In the genomic region with DNA sequence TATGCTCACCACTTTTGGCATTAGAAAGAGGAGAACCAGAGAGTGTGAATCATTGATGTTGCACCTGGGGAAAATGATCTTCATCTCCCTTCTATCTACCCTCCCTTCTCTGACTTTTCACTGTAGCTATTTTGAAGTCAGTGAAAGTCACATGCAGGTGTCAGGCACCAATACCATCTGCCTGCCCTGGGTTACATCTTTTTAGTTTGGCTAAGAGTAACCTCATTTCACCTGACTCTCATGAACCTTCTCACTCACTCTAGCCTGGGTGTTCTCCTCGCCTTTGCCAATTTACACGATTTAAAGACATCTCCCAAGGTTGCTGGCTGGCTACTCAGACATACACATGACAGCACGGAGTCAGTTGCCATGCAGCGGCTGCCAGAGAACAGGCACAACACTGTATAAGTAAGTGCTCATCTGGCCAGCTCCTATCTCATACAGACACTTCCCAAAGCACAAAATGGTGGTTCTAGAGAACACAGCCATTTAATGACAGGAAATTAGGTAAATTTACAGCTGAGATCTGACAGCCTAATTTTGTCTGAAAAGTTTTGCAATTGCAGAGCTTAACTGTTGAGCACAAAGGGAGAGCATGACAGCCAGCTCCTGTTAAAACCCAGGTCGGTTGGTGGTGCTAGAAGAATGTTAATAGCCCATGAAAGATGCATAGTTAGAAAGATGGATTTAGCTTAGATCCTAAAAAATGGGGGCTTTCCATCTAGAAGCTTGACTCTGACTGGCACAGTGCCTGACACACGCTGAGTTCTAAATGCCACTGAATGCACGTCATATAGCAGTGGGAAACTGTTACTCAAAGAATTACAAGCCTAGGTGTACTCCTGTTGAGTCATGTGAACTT, we compare ENCODE assay signal across 14 cellular contexts. TPM values are rescaled to one million over a fixed set of nuclear protein-coding genes. Genes with fewer than 3 reads are reported as not detected.
DNase-seq lines count a peak whose midpoint lies in the region; ATAC-seq and TF ChIP-seq lines count a peak whose summit lies in the region.
"Had no signal": no experiment of that assay in that cellular context is flagged by ENCODE, and none has a peak within 500 bp of the region (broad histone marks: within the 10 kb centered on the region; RNA-seq: fewer than 3 reads in every experiment).

No MANE protein-coding gene starts in this region.

- no peak overlapping the region for H3K4me3 ChIP-seq in uterus
- H3K4me3 ChIP-seq: esophagus muscularis mucosa had no signal

- no peak for TF ChIP-seq CTCF in neural crest cell (conservative IDR thresholded peaks at IDR 0.05)
- TF ChIP-seq CTCF in uterus (IDR thresholded peaks at IDR 0.05), result no peak

- H3K9me3 Mint-ChIP-seq in IgD-negative memory B cell, result no peaks in the 10 kb centered on the region
- no peaks in the 10 kb centered on the region for H3K9me3 Mint-ChIP-seq in activated naive CD4-positive, alpha-beta T cell treated with anti-CD3 and anti-CD28 coated beads, Interleukin-2, amount 50 U/mL, for 24 hours
- no peaks in the 10 kb centered on the region for H3K9me3 Mint-ChIP-seq in neural crest cell

- intact Hi-C loops in uterus (cut with DNase I; ENCODE audit: low total_unique reads), result no loop called here

- H3K9me3 ChIP-seq in uterus, result no peaks in the 10 kb centered on the region
- H3K9me3 ChIP-seq: esophagus muscularis mucosa had no signal

- no peaks in the 10 kb centered on the region for H3K4me1 ChIP-seq in uterus
- H3K4me1 ChIP-seq: esophagus muscularis mucosa had no signal

- peak; percentile 71 for DNase-seq in ELR (ENCODE audit: low read depth)
- no peak for DNase-seq in neural crest cell (ENCODE audit: low read depth, low spot score)
- DNase-seq in uterus, result no peak
- DNase-seq in SIG-M5 treated with dmso at 0.1 percent for 504 hours (lab: John Stamatoyannopoulos, UW; ENCODE audit: unreplicated experiment), result no peak
- DNase-seq in NCI-H774 (lab: John Stamatoyannopoulos, UW), result no peak
- DNase-seq: amniotic stem cell, KG1, left colon, NCI-H526 treated with DMSO at 0.1 percent for 48 hours had no signal

- no peaks in the 10 kb centered on the region for H3K27me3 Mint-ChIP-seq in IgD-negative memory B cell
- no peaks in the 10 kb centered on the region for H3K27me3 Mint-ChIP-seq in activated naive CD4-positive, alpha-beta T cell treated with anti-CD3 and anti-CD28 coated beads, Interleukin-2, amount 50 U/mL, for 24 hours
- H3K27me3 Mint-ChIP-seq in neural crest cell (ENCODE audit: low read depth), result no peaks in the 10 kb centered on the region

- H3K36me3 ChIP-seq in uterus, result no peaks in the 10 kb centered on the region
- H3K36me3 ChIP-seq: esophagus muscularis mucosa had no signal

- H3K4me1 Mint-ChIP-seq in IgD-negative memory B cell (peaks cover 1 to 5% (median 4%) of the 10 kb centered on the region in 3 donors), neural crest cell (peaks cover 6% of the 10 kb centered on the region)
- peaks cover 70% of the 10 kb centered on the region for H3K4me1 Mint-ChIP-seq in activated naive CD4-positive, alpha-beta T cell treated with anti-CD3 and anti-CD28 coated beads, Interleukin-2, amount 50 U/mL, for 24 hours

- H3K36me3 Mint-ChIP-seq in IgD-negative memory B cell (peaks cover 11% of the 10 kb centered on the region), neural crest cell (ENCODE audit: low read depth) (no peaks in the 10 kb centered on the region)
- peaks cover 48% of the 10 kb centered on the region for H3K36me3 Mint-ChIP-seq in activated naive CD4-positive, alpha-beta T cell treated with anti-CD3 and anti-CD28 coated beads, Interleukin-2, amount 50 U/mL, for 24 hours

- H3K4me3 Mint-ChIP-seq in IgD-negative memory B cell (no peak overlapping the region), neural crest cell (no peak overlapping the region)
- peak overlapping the region; percentile 51 for H3K4me3 Mint-ChIP-seq in activated naive CD4-positive, alpha-beta T cell treated with anti-CD3 and anti-CD28 coated beads, Interleukin-2, amount 50 U/mL, for 24 hours

- no peak overlapping the region for H3K27ac ChIP-seq in uterus
- H3K27ac ChIP-seq: esophagus muscularis mucosa had no signal

- H3K27ac Mint-ChIP-seq in IgD-negative memory B cell (peak overlapping the region; percentile 16 to 69 (median 26)), neural crest cell (ENCODE audit: unreplicated experiment) (peak overlapping the region; percentile 9)
- H3K27ac Mint-ChIP-seq in activated naive CD4-positive, alpha-beta T cell treated with anti-CD3 and anti-CD28 coated beads, Interleukin-2, amount 50 U/mL, for 24 hours, result peak overlapping the region; percentile 90

- TF ChIP-seq POLR2A in uterus (IDR thresholded peaks at IDR 0.05), result no peak

- no peaks in the 10 kb centered on the region for H3K27me3 ChIP-seq in uterus
- H3K27me3 ChIP-seq: esophagus muscularis mucosa had no signal

- no peak for ATAC-seq in HG03280 (IDR thresholded peaks at IDR 0.05; ENCODE audit: unreplicated experiment)
- ATAC-seq: left colon, sciatic nerve had no signal

RNA-seq across cellular contexts. Expression of a gene that starts 32.5 kb away (rescaled TPM):
- 835 TPM for polyA plus RNA-seq in IgD-negative memory B cell
- total RNA-seq in neural crest cell (7.6 and 8.5 TPM in 2 replicates), uterus (10 to 100 TPM; 17.3 to 34.8 (median 24.7) TPM)

RNA-seq across cellular contexts. Expression of a gene that starts 44.7 kb away (rescaled TPM):
- polyA plus RNA-seq in IgD-negative memory B cell, result 0.14 TPM
- total RNA-seq in neural crest cell (0.43 and 0.44 TPM in 2 replicates), uterus (under 1 TPM in 1 of 4 donors, not detected in 3; 0.28 TPM)
- total RNA-seq: esophagus muscularis mucosa, left colon, sciatic nerve had no signal

Comparison
In these comparisons a context has a peak if more than half of its experiments do, and no peak if none do; other contexts are left out.
1. H3K27ac Mint-ChIP-seq: peak in every context shown above with its lines; median percentile 90 in activated naive CD4-positive, alpha-beta T cell treated with anti-CD3 and anti-CD28 coated beads, Interleukin-2, amount 50 U/mL, for 24 hours; 26 in IgD-negative memory B cell; 9 in neural crest cell.